In the genomic region with DNA sequence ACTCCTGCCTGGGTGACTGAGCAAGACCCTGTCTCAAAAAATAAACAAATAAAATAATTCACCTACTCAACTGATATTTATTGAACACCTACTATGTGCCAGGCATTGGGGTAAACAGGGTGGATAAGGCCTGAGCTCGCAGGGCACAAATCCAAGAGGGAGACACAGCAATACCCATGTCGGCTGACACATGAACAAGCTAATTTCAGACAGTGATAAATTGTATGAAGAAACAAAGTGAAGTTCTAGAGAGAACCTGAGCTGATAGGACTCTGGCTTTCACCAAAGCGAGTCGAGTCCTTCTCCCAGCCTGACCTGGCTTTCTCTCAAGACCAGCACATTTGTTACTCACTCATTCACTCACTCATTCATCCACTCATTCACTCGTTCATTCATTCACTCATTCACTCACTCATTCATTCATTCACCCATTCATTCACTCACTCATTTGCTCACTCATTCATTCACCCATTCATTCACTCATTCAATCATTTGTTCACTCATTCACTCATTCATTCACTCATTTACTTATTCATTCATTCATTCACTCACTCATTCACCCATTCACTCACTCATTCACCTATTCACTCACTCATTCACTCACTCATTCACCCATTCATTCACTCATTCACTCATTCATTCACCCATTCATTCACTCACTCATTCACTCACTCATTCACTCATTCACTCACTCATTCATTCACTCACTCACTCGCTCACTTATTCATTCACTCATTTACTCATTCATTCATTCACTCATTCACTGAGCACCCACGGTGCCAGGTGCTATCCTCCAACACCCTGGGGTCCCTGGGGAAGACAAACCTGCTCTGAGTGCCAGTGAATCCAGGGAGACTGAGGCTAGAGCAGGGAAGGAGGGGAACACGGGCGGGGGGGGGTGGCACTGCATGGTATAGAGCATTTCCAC, we compare ENCODE assay signal across 20 cellular contexts. TPM values are rescaled to one million over a fixed set of nuclear protein-coding genes. Genes with fewer than 3 reads are reported as not detected.
DNase-seq lines count a peak whose midpoint lies in the region; ATAC-seq, FAIRE-seq and TF ChIP-seq lines count a peak whose summit lies in the region.
"Had no signal": no experiment of that assay in that cellular context is flagged by ENCODE, and none has a peak within 500 bp of the region (broad histone marks: within the 10 kb centered on the region; RNA-seq: fewer than 3 reads in every experiment).

No MANE protein-coding gene starts in this region.

- H2AFZ ChIP-seq in K562 (ENCODE audit: low read depth, low read length), result no peak overlapping the region

- POLR2A ChIA-PET in HEK293T (lab: Yijun Ruan, JAX) (no interaction called here), K562 (lab: Yijun Ruan, JAX) (interaction anchor here (0.6 to 0.7 kb wide), 3 partner anchors 9 to 647 kb away, joined by 3 to 4 read pairs (median 3); no protein-coding TSS in a partner anchor)

- no peak for TF ChIP-seq RAD21 in K562 (CRISPR knock-in tag; conservative IDR thresholded peaks at IDR 0.05 in 1 of 2, IDR thresholded peaks at IDR 0.05 in 1 of 2)

- H3K27me3 ChIP-seq in K562 (ENCODE audit: control insufficient read depth in 2 of 2, insufficient read depth in 2 of 2, low read length in 2 of 2) (peaks cover 27 to 74% of the 10 kb centered on the region in 2 experiments), psoas muscle (ENCODE audit: insufficient read depth in 3 of 3, low read length in 2 of 3) (peaks cover 0 to 2% (median 0%) of the 10 kb centered on the region in 3 donors), right atrium auricular region (peaks cover 0 to 12% of the 10 kb centered on the region in 2 donors)
- H3K27me3 ChIP-seq: ovary, uterus had no signal

- CTCF ChIA-PET in HEK293T (lab: Yijun Ruan, JAX), result interaction anchor here (1.2 kb wide), 1 partner anchor 33 kb away, joined by 3 read pairs; no protein-coding TSS in a partner anchor
- CTCF ChIA-PET in K562 (lab: Yijun Ruan, JAX; ENCODE audit: low intra/inter-chr PET ratio), result interaction anchor here (0.7 kb wide), 1 partner anchor 1441 kb away, joined by 4 read pairs; no protein-coding TSS in a partner anchor

- H3K9me1 ChIP-seq in K562 (ENCODE audit: control insufficient read depth, insufficient read depth, low read length), result no peaks in the 10 kb centered on the region

- no peaks in the 10 kb centered on the region for H3K79me2 ChIP-seq in K562 (ENCODE audit: control insufficient read depth, insufficient read depth, low read length)

- H4K20me1 ChIP-seq in K562 (replicated peaks; ENCODE audit: control insufficient read depth, insufficient read depth, low read length), result peaks cover 31% of the 10 kb centered on the region

- no peak for FAIRE-seq in K562 (lab: Jason Lieb, UNC)
- FAIRE-seq: GM12892 had no signal

- WGBS in K562 (ENCODE audit: insufficient coverage, low coverage, missing lambda C conversion rate), result 5% methylated on average over 9 of the region's 9 CpGs
- WGBS in psoas muscle, 3 donors, result 65 to 78% (median 75%) methylated on average over 9 of the region's 9 CpGs

- no peak for TF ChIP-seq EP300 in K562 (IDR thresholded peaks at IDR 0.05; ENCODE audit: low read length)

- in situ Hi-C loops in K562 (cut with MboI), result no loop called here

- intact Hi-C loops in K562 (cut with micrococcal nuclease) (no loop called here), psoas muscle (cut with DNase I) (loop anchor here in 1 of 2 donors (5.0 kb wide), 1 partner anchor 37 kb away; a partner anchor contains a TSS)

- H3K27ac ChIP-seq in K562 (ENCODE audit: extremely low read depth, low read depth, low read length) (no peak overlapping the region), psoas muscle (peak overlapping the region; percentile 72), right atrium auricular region (no peak overlapping the region)
- H3K27ac ChIP-seq: ascending aorta, ovary, suprapubic skin, uterus had no signal

- DNase-seq in NCI-H748 (lab: John Stamatoyannopoulos, UW; ENCODE audit: unreplicated experiment) (peak; percentile 19), NCI-H748 treated with DMSO at 0.1 percent for 48 hours (lab: John Stamatoyannopoulos, UW) (no peak), HEK293T (ENCODE audit: extremely low spot score) (no peak), K562 (ENCODE audit: extremely low read depth in 1 of 4, low spot score in 3 of 4) (no peak), psoas muscle (no peak), pons (ENCODE audit: low spot score) (no peak), right atrium auricular region (ENCODE audit: low spot score) (no peak), NCI-H1694 (lab: John Stamatoyannopoulos, UW) (no peak)
- DNase-seq: activated naive CD4-positive, alpha-beta T cell treated with anti-CD3 and anti-CD28 coated beads, Interleukin-2, amount 50 U/mL, for 16 hours; activated T-cell treated with anti-CD3 and anti-CD28 coated beads, Interleukin-2, amount 50 U/mL, for 4 hours; cerebellar nuclear complex; MM.1S; natural killer cell; NCI-H187 treated with DMSO at 0.1 percent for 48 hours; ovary; uterus had no signal

- TF ChIP-seq CTCF in K562 (IDR thresholded peaks at IDR 0.05 in 2 of 3, conservative IDR thresholded peaks at IDR 0.05 in 1 of 3; ENCODE audit: insufficient read depth in 2 of 3, low read depth in 1 of 3, low read length in 3 of 3) (no peak), psoas muscle (IDR thresholded peaks at IDR 0.05) (no peak), right atrium auricular region (IDR thresholded peaks at IDR 0.05) (no peak)

- no peaks in the 10 kb centered on the region for H3K9me3 ChIP-seq in K562 (replicated peaks; ENCODE audit: control insufficient read depth, insufficient read depth, low read depth, low read length)
- no peaks in the 10 kb centered on the region for H3K9me3 ChIP-seq in psoas muscle
- H3K9me3 ChIP-seq in right atrium auricular region, result no peaks in the 10 kb centered on the region
- H3K9me3 ChIP-seq: ascending aorta, ovary, suprapubic skin, uterus had no signal

- H3K4me3 ChIP-seq in K562, result no peak overlapping the region
- H3K4me3 ChIP-seq in psoas muscle, result no peak overlapping the region
- no peak overlapping the region for H3K4me3 ChIP-seq in right atrium auricular region
- H3K4me3 ChIP-seq: ascending aorta, ovary, suprapubic skin, uterus had no signal

- no peaks in the 10 kb centered on the region for H3K36me3 ChIP-seq in K562 (ENCODE audit: control insufficient read depth, insufficient read depth, low read length)
- no peaks in the 10 kb centered on the region for H3K36me3 ChIP-seq in psoas muscle (ENCODE audit: insufficient read depth in 1 of 2, low read depth in 1 of 2)
- no peaks in the 10 kb centered on the region for H3K36me3 ChIP-seq in right atrium auricular region
- H3K36me3 ChIP-seq: ascending aorta, ovary, suprapubic skin, uterus had no signal

- H3K4me1 ChIP-seq in K562 (replicated peaks in 1 of 2; ENCODE audit: control insufficient read depth in 2 of 2, insufficient read depth in 2 of 2, low read length in 2 of 2) (peaks cover 0 to 11% of the 10 kb centered on the region in 2 experiments; a peak in 3 of 5 replicates), psoas muscle (peaks cover 12% of the 10 kb centered on the region), right atrium auricular region (peaks cover 0 to 7% of the 10 kb centered on the region in 2 donors)
- H3K4me1 ChIP-seq: ascending aorta, uterus had no signal

- H3K4me2 ChIP-seq in K562 (ENCODE audit: insufficient read depth, low read length), result no peak overlapping the region

- H3K9ac ChIP-seq in K562 (ENCODE audit: insufficient read depth in 1 of 2, low read depth in 2 of 2, low read length in 2 of 2), result no peak overlapping the region

- TF ChIP-seq POLR2A in K562 (conservative IDR thresholded peaks at IDR 0.05), result no peak

- BruUV-seq in K562 (replicated peaks; lab: Mats Ljungman, UMichigan), result no TSS peak

- ATAC-seq in K562 (no peak), psoas muscle (peak; percentile 23 to 56 (median 30))
- ATAC-seq: activated T-cell treated with anti-CD3 and anti-CD28 coated beads, Interleukin-2, amount 50 U/mL, for 4 hours; Right ventricle myocardium inferior had no signal

TF ChIP-seq in HEK293T, 16 proteins besides CTCF, POLR2A, EP300 and RAD21 (continues in another document):
- TF ChIP-seq FOXA1 (IDR thresholded peaks at IDR 0.05) (no peak), ARNT (IDR thresholded peaks at IDR 0.05) (no peak), NFRKB (IDR thresholded peaks at IDR 0.05) (peak; percentile 87), SP1 (IDR thresholded peaks at IDR 0.05) (no peak)

TF ChIP-seq in K562, 482 proteins besides CTCF, POLR2A, EP300 and RAD21 (continues in another document):
- TF ChIP-seq TSC22D4 (tag; IDR thresholded peaks at IDR 0.05) (peak; percentile 99), HNRNPL (IDR thresholded peaks at IDR 0.05; ENCODE audit: low read depth, low read length) (0 out of 2 replicates have a peak, but pooled peaks have one; percentile 26)

RNA-seq across cellular contexts. Expression of a gene that starts 37.4 kb away (rescaled TPM):
- 1.3 and 4.2 TPM in 2 replicates for total RNA-seq in K562 (2011; cell fraction: chromatin; rRNA removed; ENCODE audit: low replicate concordance)
- total RNA-seq in K562 (2011; cell fraction: nucleolus; rRNA removed), result 2.4 and 2.7 TPM in 2 replicates
- total RNA-seq in K562 (2011; cell fraction: nucleoplasm; rRNA removed), result 2.3 and 3.1 TPM in 2 replicates
- 1.1 and 2.2 TPM in 2 replicates for total RNA-seq in K562 (2014; rRNA removed)
- total RNA-seq in K562 (2014; rRNA removed; fragmentation: Illumina TruSeq; extraction: Trizol), result 0.19 and 0.22 TPM in 2 replicates
- total RNA-seq in K562 (2015; rRNA removed; fragmentation: Illumina TruSeq; extraction: Trizol), result 0.64 and 0.87 TPM in 2 replicates
- total RNA-seq in K562 (2021), result 2.4 and 2.8 TPM in 2 replicates
- polyA plus RNA-seq in K562 (2011; rRNA removed), result 0.52 and 1.5 TPM in 2 replicates
- 1.1 and 1.2 TPM in 2 replicates for polyA plus RNA-seq in K562 (2011; cell fraction: cytosol; rRNA removed)
- polyA plus RNA-seq in K562 (2011; cell fraction: nucleus; rRNA removed), result 2.4 and 3.4 TPM in 2 replicates
- polyA plus RNA-seq in K562 (2012), result 0.77 and 2.0 TPM in 2 replicates
- polyA plus RNA-seq in K562 (2014; fragmentation: Illumina TruSeq; extraction: Trizol), result 0.65 and 1.00 TPM in 2 replicates
- polyA plus RNA-seq in K562 (2014; fragmentation: Nextera tagmentation; extraction: Ambion mirVana), result under 1 TPM in 1 of 2 experiments, not detected in 1; 0.01 TPM
- 3.1 and 4.0 TPM in 2 replicates for polyA plus RNA-seq in K562 (2014; rRNA removed)
- 0.53 and 0.69 TPM in 2 replicates for polyA minus RNA-seq in K562 (2011; rRNA and poly(A)+ RNA removed)
- polyA minus RNA-seq in K562 (2011; cell fraction: cytosol; rRNA and poly(A)+ RNA removed), result 0.38 and 1.0 TPM in 2 replicates
- polyA minus RNA-seq in K562 (2011; cell fraction: nucleus; rRNA and poly(A)+ RNA removed), result 1.9 and 2.1 TPM in 2 replicates
- 10 to 100 TPM; 53.1 to 83.3 (median 60.8) TPM for total RNA-seq in psoas muscle
- 10 to 100 TPM in 2 of 3 donors, 1 to 10 TPM in 1; 2.6 to 23.7 (median 11.0) TPM for polyA plus RNA-seq in psoas muscle
- total RNA-seq in right atrium auricular region, result 10 to 100 TPM; 44.3 to 50.3 TPM

Comparison
In these comparisons a context has a peak if more than half of its experiments do, and no peak if none do; other contexts are left out.
1. RNA of a gene that starts 37.4 kb away (total RNA-seq): 53.1 to 83.3 TPM in psoas muscle and 44.3 to 50.3 TPM in right atrium auricular region; 0.19 to 4.2 TPM in K562; every median in the first group is over 4 times any median in the second.